1 cellular context compared by ENCODE assay signal in the genomic region with DNA sequence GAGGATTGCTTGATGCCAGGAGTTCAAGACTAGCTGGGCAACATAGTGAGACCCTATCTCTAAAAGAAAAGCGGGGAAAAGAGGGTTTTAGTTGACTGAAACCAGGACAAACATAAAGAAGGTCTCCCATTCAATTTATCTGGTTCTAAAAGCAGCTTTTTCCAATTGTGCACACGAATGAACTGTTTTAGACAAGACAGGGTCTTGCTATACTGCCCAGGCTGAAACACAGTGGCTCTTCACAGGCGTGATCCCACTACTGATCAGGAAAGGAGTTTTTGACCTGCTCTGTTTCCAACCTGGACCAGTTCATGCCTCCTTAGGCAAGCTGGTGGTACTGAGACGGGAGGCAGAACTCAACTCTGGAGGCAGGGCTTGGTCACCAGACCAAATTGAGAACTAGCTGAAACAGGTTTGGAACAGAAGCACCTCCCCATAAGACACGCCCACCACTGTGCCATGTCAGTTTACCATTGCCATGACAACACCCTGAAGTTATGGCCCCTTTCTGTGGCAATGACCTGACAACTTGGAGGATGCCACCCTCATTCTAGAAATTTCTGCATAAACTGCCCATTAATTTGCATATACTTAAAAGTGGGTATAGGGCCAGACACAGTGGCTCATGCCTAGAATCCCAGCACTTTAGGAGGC.
TF ChIP-seq lines count a peak whose summit lies in the region.

No MANE protein-coding gene starts in this region.

TF ChIP-seq in H1, 55 proteins besides CTCF, POLR2A, EP300 and RAD21:
- TF ChIP-seq YY1 (IDR thresholded peaks at IDR 0.05; ENCODE audit: low read depth, low read length) (peak; percentile 80; the same call in 1 of the 2 replicates), EGR1 (IDR thresholded peaks at IDR 0.05; ENCODE audit: borderline replicate concordance, low read depth, low read length) (no peak), KDM1A (IDR thresholded peaks at IDR 0.05; ENCODE audit: borderline replicate concordance, low read length) (peak; percentile 68; the same call in 1 of the 2 replicates), SP1 (IDR thresholded peaks at IDR 0.05; ENCODE audit: low read depth, low read length) (no peak), SIX5 (IDR thresholded peaks at IDR 0.05; ENCODE audit: low read depth, low read length) (no peak), ZNF274 (IDR thresholded peaks at IDR 0.05; ENCODE audit: borderline replicate concordance, extremely low read depth, low read length) (no peak), TAF7 (optimal IDR thresholded peaks at IDR 0.05; ENCODE audit: borderline replicate concordance, low read depth, low read length) (no peak), FOSL1 (IDR thresholded peaks at IDR 0.05; ENCODE audit: insufficient read depth, low read depth, low read length) (no peak), RNF2 (IDR thresholded peaks at IDR 0.05; ENCODE audit: borderline replicate concordance, low read depth, low read length, missing control alignments, poor library complexity, severe bottlenecking) (no peak), TAF1 (IDR thresholded peaks at IDR 0.05; ENCODE audit: low read depth, low read length) (no peak), SIRT6 (IDR thresholded peaks at IDR 0.05; ENCODE audit: low read length) (no peak), GABPA (IDR thresholded peaks at IDR 0.05; ENCODE audit: borderline replicate concordance, insufficient read depth, low read length) (no peak), SP2 (IDR thresholded peaks at IDR 0.05; ENCODE audit: low read length) (no peak), SIN3A (conservative IDR thresholded peaks at IDR 0.05 in 1 of 2, IDR thresholded peaks at IDR 0.05 in 1 of 2; ENCODE audit: low read depth in 1 of 2, low read length in 2 of 2) (0 out of 4 replicates have a peak, but pooled peaks of 1 of the 2 experiments have one; percentile 28)
